8 cellular contexts compared by ENCODE assay signal in genomic region chr5:69493235-69493925, GRCh38. TPM values are rescaled to one million over a fixed set of nuclear protein-coding genes. Genes with fewer than 3 reads are reported as not detected.
DNase-seq lines count a peak whose midpoint lies in the region; ATAC-seq and TF ChIP-seq lines count a peak whose summit lies in the region.

No MANE protein-coding gene starts in this region.

- peak; percentile 61 for DNase-seq in AG08396 (ENCODE audit: low spot score)
- peak; percentile 81 for DNase-seq in GM13976 (ENCODE audit: low spot score)
- DNase-seq in NOMO-1 treated with dmso at 0.1 percent for 144 hours (lab: John Stamatoyannopoulos, UW; ENCODE audit: unreplicated experiment), result peak; percentile 46
- DNase-seq in caudate nucleus (lab: John Stamatoyannopoulos, UW), result no peak
- peak; percentile 78 for DNase-seq in left lobe of liver (ENCODE audit: low spot score)
- peak; percentile 18 for DNase-seq in stimulated activated naive CD8-positive, alpha-beta T cell treated with anti-CD3 and anti-CD28 coated beads, Interleukin-15, Interleukin-2, amounts not matched to agents 100 U/mL and 50 U/mL, for 24 hours

- TF ChIP-seq CTCF in GM13976 (IDR thresholded peaks at IDR 0.05; ENCODE audit: borderline replicate concordance, control extremely low read depth, extremely low read depth, insufficient read depth, missing control alignments), result no peak

- ATAC-seq in left lobe of liver (peak; percentile 67), GM21390 (IDR thresholded peaks at IDR 0.05; ENCODE audit: unreplicated experiment) (no peak), GM19467 (IDR thresholded peaks at IDR 0.05; ENCODE audit: unreplicated experiment) (no peak)
- ATAC-seq in stimulated activated naive CD8-positive, alpha-beta T cell treated with anti-CD3 and anti-CD28 coated beads, Interleukin-15, Interleukin-2, amounts not matched to agents 100 U/mL and 50 U/mL, for 24 hours, result peak; percentile 34

- peak overlapping the region; percentile 26 for H3K27ac ChIP-seq in caudate nucleus (ENCODE audit: low read depth, low read length)

- in situ Hi-C loops in GM13976 (cut with MboI; ENCODE audit: low sequenced_read_pairs, unreplicated experiment), result no loop called here

RNA-seq across cellular contexts. Expression of gene OCLN, which starts 0.8 kb away (rescaled TPM):
- 27.3 TPM for total RNA-seq in left lobe of liver

Comparison
In these comparisons a context has a peak if more than half of its experiments do, and no peak if none do; other contexts are left out.
1. DNase-seq: peak in AG08396 (single experiment), GM13976 (single experiment), NOMO-1 treated with dmso at 0.1 percent for 144 hours (single experiment), left lobe of liver (single experiment) and stimulated activated naive CD8-positive, alpha-beta T cell treated with anti-CD3 and anti-CD28 coated beads, Interleukin-15, Interleukin-2, amounts not matched to agents 100 U/mL and 50 U/mL, for 24 hours (single experiment); none in caudate nucleus (0 of 61).
2. ATAC-seq: peak in left lobe of liver (single experiment) and stimulated activated naive CD8-positive, alpha-beta T cell treated with anti-CD3 and anti-CD28 coated beads, Interleukin-15, Interleukin-2, amounts not matched to agents 100 U/mL and 50 U/mL, for 24 hours (single experiment); none in GM21390 (single experiment) and GM19467 (single experiment).